8 cellular contexts compared by ENCODE assay signal in the genomic region with DNA sequence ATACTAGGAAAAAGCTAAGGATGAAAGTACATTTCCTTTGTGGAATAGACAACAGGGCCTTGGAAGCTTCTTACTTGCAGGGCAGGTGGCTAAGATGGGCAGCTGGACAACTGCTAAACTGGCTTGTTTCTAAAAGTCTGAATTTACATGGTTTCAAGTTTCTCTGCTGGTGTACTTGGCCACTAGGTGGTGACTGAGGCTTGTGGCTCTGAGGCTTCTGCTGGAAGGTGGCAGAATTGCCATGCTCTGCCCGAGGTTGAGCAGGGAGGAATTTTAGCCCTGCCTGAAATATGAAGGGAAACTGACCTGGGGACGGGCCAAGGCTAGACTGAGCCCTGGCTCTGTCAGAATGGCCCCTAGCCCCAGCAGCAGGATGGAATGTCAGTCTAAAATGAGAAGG. TPM values are rescaled to one million over a fixed set of nuclear protein-coding genes. Genes with fewer than 3 reads are reported as not detected.
A peak's percentile ranks its signal among the peaks of the same experiment; 100 is the strongest.
DNase-seq lines count a peak whose midpoint lies in the region; ATAC-seq and TF ChIP-seq lines count a peak whose summit lies in the region.
"Not testable (repeated sequence)": the region's sequence is repeated elsewhere in the genome, so short reads cannot be mapped to it uniquely, and the experiment has no call there.

No MANE protein-coding gene starts in this region.

- TF ChIP-seq CTCF in left ventricle myocardium inferior (IDR thresholded peaks at IDR 0.05; ENCODE audit: borderline replicate concordance), result peak; percentile 60
- peak; percentile 71 for TF ChIP-seq CTCF in progenitor cell of endocrine pancreas (IDR thresholded peaks at IDR 0.05; ENCODE audit: unreplicated experiment)
- peak; percentile 43 to 64 (median 55) for TF ChIP-seq CTCF in uterus (IDR thresholded peaks at IDR 0.05)

- H3K9me3 ChIP-seq in left ventricle myocardium inferior (replicated peaks); uterus: not testable (repeated sequence)

- not testable (repeated sequence) for H3K4me1 ChIP-seq in left ventricle myocardium inferior, uterus

- intact Hi-C loops in left ventricle myocardium inferior (cut with micrococcal nuclease); uterus (cut with DNase I; ENCODE audit: low total_unique reads): not testable (repeated sequence)

- not testable (repeated sequence) for H3K27ac Mint-ChIP-seq in progenitor cell of endocrine pancreas

- DNase-seq in NCI-H2107 (lab: John Stamatoyannopoulos, UW), result peak; percentile 57
- peak; percentile 62 for DNase-seq in T1000 (lab: John Stamatoyannopoulos, UW)
- peak in 41 of 56 donors; percentile 2 to 80 (median 38) for DNase-seq in amygdala (lab: John Stamatoyannopoulos, UW)
- not testable (repeated sequence) for DNase-seq in left ventricle myocardium inferior
- peak; percentile 58 for DNase-seq in progenitor cell of endocrine pancreas (ENCODE audit: low spot score, unreplicated experiment)
- peak; percentile 55 to 58 for DNase-seq in uterus

- H3K4me1 Mint-ChIP-seq in progenitor cell of endocrine pancreas (ENCODE audit: low read depth), result not testable (repeated sequence)

- not testable (repeated sequence) for H3K27me3 ChIP-seq in left ventricle myocardium inferior (ENCODE audit: low read depth); uterus

- not testable (repeated sequence) for H3K36me3 Mint-ChIP-seq in progenitor cell of endocrine pancreas (ENCODE audit: insufficient read depth)

- not testable (repeated sequence) for H3K27me3 Mint-ChIP-seq in progenitor cell of endocrine pancreas

- not testable (repeated sequence) for TF ChIP-seq POLR2A in GM18505 (IDR thresholded peaks at IDR 0.05; ENCODE audit: borderline replicate concordance, extremely low read depth, insufficient read depth, insufficient read length); uterus (IDR thresholded peaks at IDR 0.05)

- not testable (repeated sequence) for H3K27ac ChIP-seq in left ventricle myocardium inferior (replicated peaks); uterus

- not testable (repeated sequence) for H3K4me3 ChIP-seq in left ventricle myocardium inferior, uterus

- not testable (repeated sequence) for H3K36me3 ChIP-seq in left ventricle myocardium inferior, uterus

- not testable (repeated sequence) for H3K4me3 Mint-ChIP-seq in progenitor cell of endocrine pancreas (ENCODE audit: low read depth)

- H3K9me3 Mint-ChIP-seq in progenitor cell of endocrine pancreas (ENCODE audit: low read depth), result not testable (repeated sequence)

- peak; percentile 72 for ATAC-seq in GM18505 (IDR thresholded peaks at IDR 0.05; ENCODE audit: unreplicated experiment)
- ATAC-seq in HG03103 (IDR thresholded peaks at IDR 0.05; ENCODE audit: low read depth, unreplicated experiment), result peak; percentile 72

RNA-seq across cellular contexts. Expression of a gene that starts 13.1 kb away (rescaled TPM):
- total RNA-seq in left ventricle myocardium inferior (not detected), progenitor cell of endocrine pancreas (not detected in 2 replicates), uterus (1 to 10 TPM in 2 of 4 donors, not detected in 2; 1.9 to 5.9 TPM)

RNA-seq across cellular contexts. Expression of a gene that starts 23.6 kb away (rescaled TPM):
- total RNA-seq in left ventricle myocardium inferior, result 5.8 TPM
- total RNA-seq in progenitor cell of endocrine pancreas, result 38.2 and 55.6 TPM in 2 replicates
- 10 to 100 TPM in 3 of 4 donors, 1 to 10 TPM in 1; 6.9 to 41.5 (median 25.5) TPM for total RNA-seq in uterus

RNA-seq across cellular contexts. Expression of a gene that starts 28.4 kb away (rescaled TPM):
- total RNA-seq in left ventricle myocardium inferior (0.99 TPM), progenitor cell of endocrine pancreas (7.4 and 10.7 TPM in 2 replicates), uterus (1 to 10 TPM in 1 of 4 donors, under 1 TPM in 1, not detected in 2; 0.37 to 1.0 TPM)
